ENCODE assay signal across 14 cellular contexts in genomic region chr1:26468911-26469310, GRCh38. TPM values are rescaled to one million over a fixed set of nuclear protein-coding genes. Genes with fewer than 3 reads are reported as not detected.
A peak's percentile ranks its signal among the peaks of the same experiment; 100 is the strongest.
DNase-seq lines count a peak whose midpoint lies in the region; ATAC-seq and TF ChIP-seq lines count a peak whose summit lies in the region.
"Had no signal": no experiment of that assay in that cellular context is flagged by ENCODE, and none has a peak within 500 bp of the region (broad histone marks: within the 10 kb centered on the region; RNA-seq: fewer than 3 reads in every experiment).

No MANE protein-coding gene starts in this region.

- BruUV-seq in A673 (replicated peaks; lab: Mats Ljungman, UMichigan) = no TSS peak

- no peaks in the 10 kb centered on the region for H3K9me3 Mint-ChIP-seq in chondrocyte (ENCODE audit: low read depth)
- H3K9me3 Mint-ChIP-seq: naive thymus-derived CD8-positive, alpha-beta T cell had no signal

- POLR2A ChIA-PET in A673 (lab: Charles Lee; ENCODE audit: low non-redundant PET) = no interaction called here

- H3K27me3 Mint-ChIP-seq in chondrocyte (ENCODE audit: low read depth) = no peaks in the 10 kb centered on the region
- H3K27me3 Mint-ChIP-seq: naive thymus-derived CD8-positive, alpha-beta T cell had no signal

- no peak for DNase-seq in A673 (ENCODE audit: low spot score)
- DNase-seq in body of pancreas = peak in 3 of 4 donors; percentile 8 to 44 (median 39)
- DNase-seq in left kidney (ENCODE audit: low read depth, low spot score) = peak; percentile 33
- DNase-seq in foreskin melanocyte = no peak
- no peak for DNase-seq in chondrocyte (ENCODE audit: low spot score)
- no peak for DNase-seq in SJCRH30
- DNase-seq: effector CD4-positive, alpha-beta T cell; MG63; naive thymus-derived CD8-positive, alpha-beta T cell had no signal

- 81 to 100% methylated on average over 1 to 10 of the region's 10 CpGs for WGBS in body of pancreas, 2 donors

- ATAC-seq in body of pancreas (no peak), GM18498 (IDR thresholded peaks at IDR 0.05; ENCODE audit: unreplicated experiment) (no peak)
- ATAC-seq: naive thymus-derived CD8-positive, alpha-beta T cell had no signal

- CTCF ChIA-PET in A673 (lab: Charles Lee) = no interaction called here

- no peaks in the 10 kb centered on the region for H3K27me3 ChIP-seq in A673 (replicated peaks; ENCODE audit: insufficient read depth, low read depth, low read length, poor library complexity)
- no peaks in the 10 kb centered on the region for H3K27me3 ChIP-seq in body of pancreas
- no peaks in the 10 kb centered on the region for H3K27me3 ChIP-seq in SJCRH30
- H3K27me3 ChIP-seq: MG63 had no signal

- H3K27ac ChIP-seq in A673 (ENCODE audit: low read depth, low read length, poor library complexity, severe bottlenecking) (peak overlapping the region; percentile 68), body of pancreas (no peak overlapping the region), SJCRH30 (no peak overlapping the region)

- H3K36me3 ChIP-seq in A673 (ENCODE audit: insufficient read depth, low read length, poor library complexity, severe bottlenecking) (peaks cover 40% of the 10 kb centered on the region), body of pancreas (replicated peaks in 1 of 2; ENCODE audit: insufficient read depth in 1 of 2, low read depth in 2 of 2) (peaks cover 0 to 2% of the 10 kb centered on the region in 2 donors), SJCRH30 (peaks cover 42% of the 10 kb centered on the region)

- no peak overlapping the region for H3K27ac Mint-ChIP-seq in chondrocyte (ENCODE audit: unreplicated experiment)
- H3K27ac Mint-ChIP-seq: naive thymus-derived CD8-positive, alpha-beta T cell had no signal

- H3K4me1 ChIP-seq in A673 (ENCODE audit: insufficient read depth, low read length, poor library complexity, severe bottlenecking) (peaks cover 34% of the 10 kb centered on the region), body of pancreas (peaks cover 30% of the 10 kb centered on the region), SJCRH30 (peaks cover 11% of the 10 kb centered on the region)

- no peak overlapping the region for H3K4me3 Mint-ChIP-seq in chondrocyte (ENCODE audit: unreplicated experiment)
- H3K4me3 Mint-ChIP-seq: naive thymus-derived CD8-positive, alpha-beta T cell had no signal

- TF ChIP-seq POLR2A in GM19193 (IDR thresholded peaks at IDR 0.05; ENCODE audit: extremely low read depth, insufficient read depth, insufficient read length) = peak; percentile 29
- TF ChIP-seq POLR2A in body of pancreas (IDR thresholded peaks at IDR 0.05) = no peak

- TF ChIP-seq CTCF in A673 (conservative IDR thresholded peaks at IDR 0.05; ENCODE audit: low read depth, low read length) = no peak
- no peak for TF ChIP-seq CTCF in body of pancreas (IDR thresholded peaks at IDR 0.05)
- no peak for TF ChIP-seq CTCF in chondrocyte (IDR thresholded peaks at IDR 0.05)

- intact Hi-C loops in A673 (cut with micrococcal nuclease; ENCODE audit: unreplicated experiment) = no loop called here
- intact Hi-C loops in body of pancreas (cut with DNase I) = no loop called here

- H3K4me3 ChIP-seq in A673 (ENCODE audit: low read depth, low read length, poor library complexity, severe bottlenecking) (peak overlapping the region; percentile 7), body of pancreas (no peak overlapping the region), SJCRH30 (no peak overlapping the region)
- H3K4me3 ChIP-seq: MG63 had no signal

- H3K36me3 Mint-ChIP-seq in chondrocyte (ENCODE audit: low read depth) = peaks cover 30% of the 10 kb centered on the region

- peaks cover 28% of the 10 kb centered on the region for H3K4me1 Mint-ChIP-seq in chondrocyte (ENCODE audit: low read depth)

- no peaks in the 10 kb centered on the region for H3K9me3 ChIP-seq in A673 (ENCODE audit: low read depth, low read length, poor library complexity, severe bottlenecking)
- no peaks in the 10 kb centered on the region for H3K9me3 ChIP-seq in body of pancreas
- no peaks in the 10 kb centered on the region for H3K9me3 ChIP-seq in SJCRH30 (replicated peaks)
- H3K9me3 ChIP-seq: MG63 had no signal

RNA-seq across cellular contexts. Expression of gene HMGN2, which starts 3.3 kb away (rescaled TPM):
- total RNA-seq in A673 (2021) = 1,074 and 1,080 TPM in 2 replicates
- total RNA-seq in body of pancreas = 100 to 1,000 TPM in 1 of 2 donors, 10 to 100 TPM in 1; 75.8 to 120 TPM
- total RNA-seq in chondrocyte = 241 to 314 TPM (median 245 TPM) in 3 replicates
- total RNA-seq in SJCRH30 (2014; rRNA removed; shearing (Covaris generic)) = 1,603 and 1,653 TPM in 2 replicates

RNA-seq across cellular contexts. Expression of gene DHDDS, which starts 36.8 kb away (rescaled TPM):
- total RNA-seq in A673 (2021) = 50.7 and 53.6 TPM in 2 replicates
- total RNA-seq in body of pancreas = 10 to 100 TPM; 21.3 to 52.4 TPM
- 67.1 to 89.2 TPM (median 78.3 TPM) in 3 replicates for total RNA-seq in chondrocyte
- total RNA-seq in SJCRH30 (2014; rRNA removed; shearing (Covaris generic)) = 36.6 and 43.7 TPM in 2 replicates

RNA-seq across cellular contexts. Expression of gene LIN28A, which starts 58.3 kb away (rescaled TPM):
- total RNA-seq in A673 (2021) (0.15 and 0.39 TPM in 2 replicates), body of pancreas (not detected), chondrocyte (not detected in 3 replicates)
- total RNA-seq in SJCRH30 (2014; rRNA removed; shearing (Covaris generic)) = not detected in 2 replicates
- total RNA-seq: liver; naive thymus-derived CD8-positive, alpha-beta T cell; SK-MEL-5; skeletal muscle tissue had no signal

Comparison
In these comparisons a context has a peak if more than half of its experiments do, and no peak if none do; other contexts are left out.
1. DNase-seq: peak in body of pancreas (3 of 4) and left kidney (single experiment); none in A673 (single experiment), foreskin melanocyte (single experiment), chondrocyte (single experiment) and SJCRH30 (0 of 2).